In the genomic region with DNA sequence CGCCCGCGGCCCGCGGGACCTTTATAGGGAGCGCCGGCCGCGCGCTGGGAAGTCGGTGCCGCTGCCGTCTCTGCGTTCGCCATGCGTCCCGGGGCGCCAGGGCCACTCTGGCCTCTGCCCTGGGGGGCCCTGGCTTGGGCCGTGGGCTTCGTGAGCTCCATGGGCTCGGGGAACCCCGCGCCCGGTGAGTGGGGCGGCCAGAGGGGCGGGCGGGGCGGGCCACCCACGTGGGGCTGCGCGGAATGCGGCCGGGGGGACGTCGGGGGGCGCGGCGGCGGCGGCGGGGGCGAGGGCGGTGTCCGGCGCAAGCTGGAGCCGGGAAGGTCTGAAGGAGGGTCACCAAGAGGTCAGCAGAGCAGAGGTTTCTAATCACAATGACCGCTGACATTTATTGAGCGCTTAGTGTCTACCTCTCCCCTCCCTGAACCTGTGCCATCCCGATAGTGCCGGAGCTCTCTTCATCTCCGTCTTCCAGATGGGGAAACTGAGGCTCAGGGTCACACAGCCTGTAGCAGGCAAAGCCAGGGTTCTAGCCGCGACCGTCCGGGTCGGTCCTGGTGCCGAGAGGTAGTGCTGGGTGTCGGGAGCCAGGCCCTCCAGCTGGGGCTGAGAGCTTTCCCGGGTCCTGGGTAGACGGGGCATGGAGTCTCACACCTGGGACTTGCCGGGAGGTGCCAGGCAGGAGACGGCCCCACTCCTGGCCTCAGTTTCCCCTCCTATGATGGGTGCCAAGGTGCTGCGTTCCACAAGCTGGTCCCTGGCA, we compare ENCODE assay signal across 9 cellular contexts. TPM values are rescaled to one million over a fixed set of nuclear protein-coding genes. Genes with fewer than 3 reads are reported as not detected.
DNase-seq lines count a peak whose midpoint lies in the region; ATAC-seq and TF ChIP-seq lines count a peak whose summit lies in the region.
"Had no signal": no experiment of that assay in that cellular context is flagged by ENCODE, and none has a peak within 500 bp of the region (broad histone marks: within the 10 kb centered on the region; RNA-seq: fewer than 3 reads in every experiment).

Gene FSTL3 (plus strand): TSS at position 50 of the 763 bp plus-strand sequence. CDS start 32 bp downstream, at position 82.

- H3K4me3 ChIP-seq in GM12875 (ENCODE audit: low read depth, low read length) (peak within 1 kb of the TSS; percentile 44), ascending aorta (peak within 1 kb of the TSS; percentile 84 to 88), iPS DF 6.9 (ENCODE audit: low read length) (peak within 1 kb of the TSS; percentile 12; the same call in 1 of the 2 replicates), smooth muscle cell (peak within 1 kb of the TSS; percentile 60)

- peak within 1 kb of the TSS; percentile 99 for H3K4me2 ChIP-seq in smooth muscle cell

- H3K4me1 ChIP-seq in ascending aorta (peaks cover 9 to 21% of the 10 kb centered on the region in 2 donors), iPS DF 6.9 (ENCODE audit: control insufficient read depth, insufficient read depth, low read length) (peaks cover 4% of the 10 kb centered on the region), smooth muscle cell (ENCODE audit: low read depth) (peaks cover 10% of the 10 kb centered on the region)

- ATAC-seq in left colon (no peak), GM21737 (IDR thresholded peaks at IDR 0.05; ENCODE audit: unreplicated experiment) (no peak)

- TF ChIP-seq CTCF in GM12875 (IDR thresholded peaks at IDR 0.05; ENCODE audit: borderline replicate concordance, insufficient read depth, low read depth, low read length) (no peak), ascending aorta (IDR thresholded peaks at IDR 0.05) (no peak), smooth muscle cell (IDR thresholded peaks at IDR 0.05; ENCODE audit: borderline replicate concordance, insufficient read depth, poor library complexity, severe bottlenecking) (no peak)

- H3K9me3 ChIP-seq in ascending aorta (no peaks in the 10 kb centered on the region), iPS DF 6.9 (ENCODE audit: control insufficient read depth, insufficient read depth, low read length) (no peaks in the 10 kb centered on the region), smooth muscle cell (replicated peaks; ENCODE audit: low read depth) (no peaks in the 10 kb centered on the region)

- DNase-seq in ascending aorta (ENCODE audit: low spot score in 2 of 2) (no peak), iPS DF 6.9 (ENCODE audit: low read depth, low spot score) (no peak), smooth muscle cell (lab: John Stamatoyannopoulos, UW; ENCODE audit: unreplicated experiment) (peak; percentile 22), left colon (no peak), T-helper 9 cell (no peak)
- DNase-seq in activated naive CD4-positive, alpha-beta T cell treated with anti-CD3 and anti-CD28 coated beads, Interleukin-2, amount 50 U/mL, for 16 hours, result no peak
- DNase-seq: GOT3 had no signal

- intact Hi-C loops in ascending aorta (cut with DNase I), result loop anchor here (1.0 to 10.0 kb wide), 3 partner anchors 13 to 308 kb away; partner anchors contain the start of genes PTBP1, RNF126 and WDR18
- intact Hi-C loops in left colon (cut with DNase I, micrococcal nuclease), result no loop called here

- H3K79me2 ChIP-seq in smooth muscle cell (ENCODE audit: low read depth), result peaks cover 18% of the 10 kb centered on the region

- H3F3A ChIP-seq in smooth muscle cell (ENCODE audit: low read depth), result peaks cover 14% of the 10 kb centered on the region

- peaks cover 24% of the 10 kb centered on the region for H4K20me1 ChIP-seq in smooth muscle cell (ENCODE audit: low read depth)

- H3K27ac ChIP-seq in ascending aorta (peak within 1 kb of the TSS; percentile 97 to 98), iPS DF 6.9 (ENCODE audit: low read length) (no peak within 1 kb of the TSS), smooth muscle cell (ENCODE audit: low read depth) (peak within 1 kb of the TSS; percentile 98)

- no peak within 1 kb of the TSS for H2AFZ ChIP-seq in smooth muscle cell (ENCODE audit: low read depth)

- H3K36me3 ChIP-seq in ascending aorta, result peaks cover 0 to 5% of the 10 kb centered on the region in 2 donors
- H3K36me3 ChIP-seq in iPS DF 6.9 (ENCODE audit: control insufficient read depth, insufficient read depth, low read length), result no peaks in the 10 kb centered on the region; the same call in 1 of the 2 replicates
- H3K36me3 ChIP-seq in smooth muscle cell (ENCODE audit: low read depth), result no peaks in the 10 kb centered on the region

- WGBS in iPS DF 6.9 (ENCODE audit: insufficient coverage, insufficient read length), result no CpG with 5 or more reads among the region's 63 CpGs
- 25% methylated on average over 40 of the region's 63 CpGs for WGBS in smooth muscle cell (ENCODE audit: low lambda C conversion rate)

- no peaks in the 10 kb centered on the region for H3K27me3 ChIP-seq in ascending aorta
- H3K27me3 ChIP-seq in iPS DF 6.9 (ENCODE audit: control insufficient read depth, insufficient read depth, low read length), result peaks cover 7% of the 10 kb centered on the region
- no peaks in the 10 kb centered on the region for H3K27me3 ChIP-seq in smooth muscle cell (ENCODE audit: low read depth)

- H3K9ac ChIP-seq in smooth muscle cell (ENCODE audit: low read depth), result peak within 1 kb of the TSS; percentile 95

RNA-seq across cellular contexts. Expression of gene FSTL3, which starts in this region (rescaled TPM):
- 541 TPM for total RNA-seq in ascending aorta
- total RNA-seq in smooth muscle cell, result 117 and 132 TPM in 2 replicates
- polyA plus RNA-seq in smooth muscle cell, result 153 and 172 TPM in 2 replicates
- 1 to 10 TPM; 4.9 to 8.7 TPM for total RNA-seq in left colon

Comparison
In these comparisons a context has a peak if more than half of its experiments do, and no peak if none do; other contexts are left out.
1. RNA of gene FSTL3 (total RNA-seq): 541 TPM in ascending aorta (single experiment) and 117 to 132 TPM in smooth muscle cell; 4.9 to 8.7 TPM in left colon; every median in the first group is over 10 times any median in the second.
2. H3K4me3 ChIP-seq: peak in every context shown above with its lines; median percentile 86 in ascending aorta; 60 in smooth muscle cell; 44 in GM12875; 12 in iPS DF 6.9.